19 cellular contexts compared by ENCODE assay signal in the genomic region with DNA sequence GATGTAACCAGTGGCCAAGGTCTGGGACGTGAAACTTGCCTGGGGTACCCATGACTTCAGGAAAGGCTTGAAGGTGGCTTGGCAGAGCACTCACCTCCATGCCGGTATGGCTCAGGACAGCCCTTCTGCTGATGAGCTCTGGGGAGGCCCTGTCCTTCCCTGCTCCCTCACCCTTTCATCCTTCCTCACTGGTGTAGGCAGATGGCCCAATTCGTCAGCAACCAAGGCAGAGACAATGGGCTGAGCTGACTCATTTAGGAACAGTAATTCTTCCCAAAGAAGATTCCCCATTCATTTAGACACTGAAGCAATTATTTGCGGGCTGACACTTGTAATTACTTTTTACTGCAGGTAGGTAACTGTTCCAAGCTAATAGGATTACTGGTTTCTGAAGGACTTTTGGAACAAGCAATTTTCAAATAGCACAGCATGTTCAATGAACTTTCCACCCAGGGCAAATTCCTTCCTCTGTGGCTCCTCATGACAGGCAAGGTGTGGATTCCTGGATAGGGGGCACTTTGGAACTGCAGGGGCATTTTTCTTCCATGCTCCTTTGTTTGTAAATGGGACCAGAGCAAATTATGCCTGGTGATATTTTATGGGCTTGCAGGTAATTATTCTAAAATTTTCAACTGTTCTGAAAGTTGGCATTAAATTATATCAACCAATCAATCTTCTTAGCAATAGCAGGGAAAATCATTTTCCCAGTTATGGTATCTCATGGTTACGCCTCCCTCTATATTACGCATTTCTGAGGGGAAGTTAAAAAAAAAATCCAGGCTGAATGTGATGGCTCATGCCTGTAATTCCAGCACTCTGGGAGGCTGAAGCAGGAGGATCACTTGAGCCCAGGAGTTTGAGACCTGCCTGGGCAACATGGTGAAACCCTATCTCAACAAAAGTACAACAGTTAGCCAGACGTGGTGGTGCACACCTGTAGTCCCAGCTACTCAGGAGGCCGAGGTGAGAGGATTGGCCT. TPM values are rescaled to one million over a fixed set of nuclear protein-coding genes. Genes with fewer than 3 reads are reported as not detected.
DNase-seq lines count a peak whose midpoint lies in the region; ATAC-seq, FAIRE-seq and TF ChIP-seq lines count a peak whose summit lies in the region.
"Had no signal": no experiment of that assay in that cellular context is flagged by ENCODE, and none has a peak within 500 bp of the region (broad histone marks: within the 10 kb centered on the region; RNA-seq: fewer than 3 reads in every experiment).

No MANE protein-coding gene starts in this region.

- H3K9me2 ChIP-seq in PC-3 (replicated peaks; ENCODE audit: low read length), result no peaks in the 10 kb centered on the region

- H3K4me3 ChIP-seq in PC-3 (ENCODE audit: low read length), result no peak overlapping the region
- H3K4me3 ChIP-seq in fibroblast of mammary gland (ENCODE audit: control insufficient read depth, low read depth, low read length), result no peak overlapping the region
- H3K4me3 ChIP-seq in neuronal stem cell (ENCODE audit: low read length in 2 of 2), result no peak overlapping the region
- no peak overlapping the region for H3K4me3 ChIP-seq in brain microvascular endothelial cell (ENCODE audit: low read depth, low read length)
- H3K4me3 ChIP-seq in uterus, result no peak overlapping the region
- H3K4me3 ChIP-seq: PC-9, testis had no signal

- H4K20me1 ChIP-seq in PC-3 (ENCODE audit: low read length), result no peaks in the 10 kb centered on the region

- H3F3A ChIP-seq in PC-3 (ENCODE audit: low read length, unreplicated experiment), result no peaks in the 10 kb centered on the region

- DNase-seq in H54 (ENCODE audit: insufficient read length, low spot score), result no peak
- DNase-seq in PC-3, result no peak
- peak; percentile 35 for DNase-seq in fibroblast of mammary gland (ENCODE audit: low read depth)
- no peak for DNase-seq in neuronal stem cell (ENCODE audit: low spot score)
- DNase-seq in NCI-H2081 treated with DMSO at 0.1 percent for 48 hours (lab: John Stamatoyannopoulos, UW), result no peak
- DNase-seq in brain microvascular endothelial cell, result no peak
- no peak for DNase-seq in activated CD4-positive, CD25-positive, alpha-beta regulatory T cell (lab: John Stamatoyannopoulos, UW)
- no peak for DNase-seq in uterus
- DNase-seq: activated naive CD4-positive, alpha-beta T cell treated with anti-CD3 and anti-CD28 coated beads, Interleukin-2, amount 50 U/mL, for 16 hours; activated T-cell treated with anti-CD3 and anti-CD28 coated beads, Interleukin-2, amount 50 U/mL, for 72 hours; CD8-positive, alpha-beta T cell; Kasumi-1; kidney glomerular epithelial cell; NCI-H1092 treated with DMSO at 0.1 percent for 48 hours; NCI-H2171; NCI-H774; PC-9; testis had no signal

- BruUV-seq in PC-3 (replicated peaks; lab: Mats Ljungman, UMichigan), result no TSS peak

- H2AFZ ChIP-seq in PC-3 (ENCODE audit: low read length), result no peak overlapping the region
- H2AFZ ChIP-seq in neuronal stem cell (ENCODE audit: low read length), result no peak overlapping the region
- H2AFZ ChIP-seq: PC-9 had no signal

- H3K4me1 ChIP-seq in PC-3 (ENCODE audit: insufficient read depth, low read length), result no peaks in the 10 kb centered on the region
- H3K4me1 ChIP-seq in neuronal stem cell (ENCODE audit: control insufficient read depth in 2 of 2, insufficient read depth in 1 of 2, low read depth in 1 of 2, low read length in 2 of 2), result peaks cover 0 to 11% of the 10 kb centered on the region in 2 donors
- no peaks in the 10 kb centered on the region for H3K4me1 ChIP-seq in uterus
- H3K4me1 ChIP-seq: testis had no signal

- H3K27ac ChIP-seq in PC-3 (ENCODE audit: low read length) (no peak overlapping the region), neuronal stem cell (replicated peaks; ENCODE audit: low read length) (peak overlapping the region; percentile 61), brain microvascular endothelial cell (no peak overlapping the region), uterus (no peak overlapping the region)
- H3K27ac ChIP-seq: PC-9, testis had no signal

- H3K79me1 ChIP-seq in neuronal stem cell (ENCODE audit: low read depth, low read length), result no peaks in the 10 kb centered on the region

- FAIRE-seq in H54 (lab: Jason Lieb, UNC), result peak; percentile 84
- FAIRE-seq: astrocyte had no signal

- no peak overlapping the region for H2BK12ac ChIP-seq in neuronal stem cell (ENCODE audit: low read length)

- WGBS in neuronal stem cell (ENCODE audit: extremely low coverage in 2 of 2, insufficient read length in 2 of 2, insufficient replicate concordance in 1 of 2), 2 donors, result no CpG with 5 or more reads among the region's 8 CpGs

- no peak overlapping the region for H4K91ac ChIP-seq in neuronal stem cell (ENCODE audit: low read depth, low read length, poor library complexity)

- H3K23ac ChIP-seq in neuronal stem cell (ENCODE audit: low read depth, low read length, poor library complexity), result no peak overlapping the region

- no peak overlapping the region for H2BK15ac ChIP-seq in neuronal stem cell (ENCODE audit: low read length)

- CTCF ChIA-PET in PC-3 (lab: Charles Lee), result interaction anchor here (0.6 kb wide), 1 partner anchor 33 kb away, joined by 3 read pairs; no protein-coding TSS in a partner anchor

- H3K4me2 ChIP-seq in PC-3 (ENCODE audit: low read length) (no peak overlapping the region), neuronal stem cell (ENCODE audit: insufficient read depth, low read length, poor library complexity, severe bottlenecking) (no peak overlapping the region)
- H3K4me2 ChIP-seq: PC-9 had no signal

- H3K9ac ChIP-seq in PC-3 (ENCODE audit: low read length) (no peak overlapping the region), neuronal stem cell (ENCODE audit: low read depth, low read length, poor library complexity) (no peak overlapping the region)

- no peak for TF ChIP-seq POLR2A in H54 (IDR thresholded peaks at IDR 0.05; ENCODE audit: low read depth, low read length)
- TF ChIP-seq POLR2A in uterus (IDR thresholded peaks at IDR 0.05), result no peak

- peak; percentile 42; the same call in 1 of the 2 replicates for ATAC-seq in PC-3
- ATAC-seq: activated T-cell treated with anti-CD3 and anti-CD28 coated beads, Interleukin-2, amount 50 U/mL, for 72 hours; CD8-positive, alpha-beta T cell had no signal

- H3K18ac ChIP-seq in neuronal stem cell (ENCODE audit: low read length), result peak overlapping the region; percentile 63

- no peak overlapping the region for H2AK5ac ChIP-seq in neuronal stem cell (ENCODE audit: low read depth, low read length)

- POLR2A ChIA-PET in PC-3 (lab: Charles Lee; ENCODE audit: unreplicated experiment), result interaction anchor here (0.6 kb wide), 1 partner anchor 273 kb away, joined by 3 read pairs; no protein-coding TSS in a partner anchor

- H3K36me3 ChIP-seq in PC-3 (ENCODE audit: low read depth, low read length) (no peaks in the 10 kb centered on the region), neuronal stem cell (replicated peaks in 1 of 2; ENCODE audit: control insufficient read depth in 2 of 2, insufficient read depth in 2 of 2, low read length in 2 of 2) (no peaks in the 10 kb centered on the region), brain microvascular endothelial cell (replicated peaks) (no peaks in the 10 kb centered on the region), uterus (no peaks in the 10 kb centered on the region)

- no peak overlapping the region for H4K8ac ChIP-seq in neuronal stem cell (ENCODE audit: low read depth, low read length)

- intact Hi-C loops in PC-3 (cut with micrococcal nuclease), result no loop called here
- intact Hi-C loops in uterus (cut with DNase I; ENCODE audit: low total_unique reads), result no loop called here

- H3K4ac ChIP-seq in neuronal stem cell (ENCODE audit: low read length), result no peak overlapping the region

- H2BK5ac ChIP-seq in neuronal stem cell (ENCODE audit: low read length), result no peak overlapping the region

- H3K14ac ChIP-seq in neuronal stem cell (ENCODE audit: low read length), result no peak overlapping the region

- H2BK120ac ChIP-seq in neuronal stem cell (ENCODE audit: low read depth, low read length), result no peak overlapping the region

- H3K9me3 ChIP-seq in PC-3 (ENCODE audit: low read length) (no peaks in the 10 kb centered on the region), neuronal stem cell (replicated peaks in 1 of 2; ENCODE audit: control insufficient read depth in 2 of 2, insufficient read depth in 1 of 2, low read depth in 1 of 2, low read length in 2 of 2) (no peaks in the 10 kb centered on the region), uterus (no peaks in the 10 kb centered on the region)
- H3K9me3 ChIP-seq: testis had no signal

- TF ChIP-seq CTCF in PC-3 (conservative IDR thresholded peaks at IDR 0.05; ENCODE audit: low read depth, low read length) (no peak), fibroblast of mammary gland (conservative IDR thresholded peaks at IDR 0.05; ENCODE audit: control insufficient read depth, insufficient read depth, low read depth, low read length) (no peak), brain microvascular endothelial cell (IDR thresholded peaks at IDR 0.05; ENCODE audit: low read depth, low read length, missing control alignments) (no peak), uterus (IDR thresholded peaks at IDR 0.05) (no peak)

- H3K79me2 ChIP-seq in PC-3 (ENCODE audit: low read length), result no peaks in the 10 kb centered on the region

- in situ Hi-C loops in brain microvascular endothelial cell (cut with HindIII; ENCODE audit: low pct_ligation_motif_present, low sequenced_read_pairs), result no loop called here

- H3K27me3 ChIP-seq in PC-3 (ENCODE audit: low read length) (peaks cover 19% of the 10 kb centered on the region), neuronal stem cell (ENCODE audit: control insufficient read depth in 3 of 3, insufficient read depth in 3 of 3, low read depth in 1 of 3, low read length in 3 of 3) (peaks cover 0 to 5% (median 0%) of the 10 kb centered on the region in 3 experiments), brain microvascular endothelial cell (replicated peaks) (no peaks in the 10 kb centered on the region), uterus (no peaks in the 10 kb centered on the region)
- H3K27me3 ChIP-seq: testis had no signal

RNA-seq across cellular contexts. Expression of a gene that starts 24.1 kb away (rescaled TPM):
- 18.3 and 29.5 TPM in 2 replicates for total RNA-seq in PC-3 (2014; rRNA removed)
- polyA plus RNA-seq in neuronal stem cell (2013, experiment 1 of 2), result 7.0 TPM
- 7.1 TPM for polyA plus RNA-seq in neuronal stem cell (2013, experiment 2 of 2)
- total RNA-seq in uterus, result 10 to 100 TPM in 3 of 4 donors, 1 to 10 TPM in 1; 2.1 to 31.1 (median 27.0) TPM

RNA-seq across cellular contexts. Expression of a gene that starts 41.0 kb away (rescaled TPM):
- 594 and 1,162 TPM in 2 replicates for total RNA-seq in PC-3 (2014; rRNA removed)
- polyA plus RNA-seq in neuronal stem cell (2013, experiment 1 of 2), result 396 TPM
- polyA plus RNA-seq in neuronal stem cell (2013, experiment 2 of 2), result 424 TPM
- 100 to 1,000 TPM; 155 to 248 (median 201) TPM for total RNA-seq in uterus
